Comparison of ENCODE assay signal across 1 cellular context in the genomic region with DNA sequence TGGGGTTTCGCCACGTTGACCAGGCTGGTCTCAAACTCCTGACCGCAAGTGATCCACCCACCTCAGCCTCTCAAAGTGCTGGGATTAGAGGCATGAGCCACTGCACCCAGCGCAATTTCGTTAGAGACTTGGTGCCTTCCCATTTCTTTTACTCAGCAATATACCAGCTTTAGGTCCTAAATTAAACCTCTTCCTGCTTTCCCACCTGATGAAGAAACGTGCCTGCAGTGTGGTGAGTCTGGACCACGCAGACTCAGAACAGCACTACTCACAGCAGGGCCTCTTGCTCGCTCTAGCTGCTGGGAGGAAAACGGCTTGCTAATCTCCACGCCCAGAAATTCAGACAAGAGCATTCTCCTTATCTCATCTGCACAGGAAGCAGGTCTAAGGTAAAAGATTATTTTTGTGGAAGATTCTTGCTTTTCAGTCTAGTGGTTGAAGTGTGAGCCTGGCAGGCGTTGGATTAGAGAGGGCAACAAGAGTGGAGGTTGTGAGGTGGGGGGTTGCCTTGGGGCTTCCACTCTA.
TF ChIP-seq lines count a peak whose summit lies in the region.

A gene (plus strand): TSS at position 248 of the 525 bp plus-strand sequence. CDS start 25,346 bp downstream, outside the sequence.

TF ChIP-seq in K562, 482 proteins besides CTCF, POLR2A, EP300 and RAD21 (continued from another document and continues in another):
- TF ChIP-seq, protein P1, sequence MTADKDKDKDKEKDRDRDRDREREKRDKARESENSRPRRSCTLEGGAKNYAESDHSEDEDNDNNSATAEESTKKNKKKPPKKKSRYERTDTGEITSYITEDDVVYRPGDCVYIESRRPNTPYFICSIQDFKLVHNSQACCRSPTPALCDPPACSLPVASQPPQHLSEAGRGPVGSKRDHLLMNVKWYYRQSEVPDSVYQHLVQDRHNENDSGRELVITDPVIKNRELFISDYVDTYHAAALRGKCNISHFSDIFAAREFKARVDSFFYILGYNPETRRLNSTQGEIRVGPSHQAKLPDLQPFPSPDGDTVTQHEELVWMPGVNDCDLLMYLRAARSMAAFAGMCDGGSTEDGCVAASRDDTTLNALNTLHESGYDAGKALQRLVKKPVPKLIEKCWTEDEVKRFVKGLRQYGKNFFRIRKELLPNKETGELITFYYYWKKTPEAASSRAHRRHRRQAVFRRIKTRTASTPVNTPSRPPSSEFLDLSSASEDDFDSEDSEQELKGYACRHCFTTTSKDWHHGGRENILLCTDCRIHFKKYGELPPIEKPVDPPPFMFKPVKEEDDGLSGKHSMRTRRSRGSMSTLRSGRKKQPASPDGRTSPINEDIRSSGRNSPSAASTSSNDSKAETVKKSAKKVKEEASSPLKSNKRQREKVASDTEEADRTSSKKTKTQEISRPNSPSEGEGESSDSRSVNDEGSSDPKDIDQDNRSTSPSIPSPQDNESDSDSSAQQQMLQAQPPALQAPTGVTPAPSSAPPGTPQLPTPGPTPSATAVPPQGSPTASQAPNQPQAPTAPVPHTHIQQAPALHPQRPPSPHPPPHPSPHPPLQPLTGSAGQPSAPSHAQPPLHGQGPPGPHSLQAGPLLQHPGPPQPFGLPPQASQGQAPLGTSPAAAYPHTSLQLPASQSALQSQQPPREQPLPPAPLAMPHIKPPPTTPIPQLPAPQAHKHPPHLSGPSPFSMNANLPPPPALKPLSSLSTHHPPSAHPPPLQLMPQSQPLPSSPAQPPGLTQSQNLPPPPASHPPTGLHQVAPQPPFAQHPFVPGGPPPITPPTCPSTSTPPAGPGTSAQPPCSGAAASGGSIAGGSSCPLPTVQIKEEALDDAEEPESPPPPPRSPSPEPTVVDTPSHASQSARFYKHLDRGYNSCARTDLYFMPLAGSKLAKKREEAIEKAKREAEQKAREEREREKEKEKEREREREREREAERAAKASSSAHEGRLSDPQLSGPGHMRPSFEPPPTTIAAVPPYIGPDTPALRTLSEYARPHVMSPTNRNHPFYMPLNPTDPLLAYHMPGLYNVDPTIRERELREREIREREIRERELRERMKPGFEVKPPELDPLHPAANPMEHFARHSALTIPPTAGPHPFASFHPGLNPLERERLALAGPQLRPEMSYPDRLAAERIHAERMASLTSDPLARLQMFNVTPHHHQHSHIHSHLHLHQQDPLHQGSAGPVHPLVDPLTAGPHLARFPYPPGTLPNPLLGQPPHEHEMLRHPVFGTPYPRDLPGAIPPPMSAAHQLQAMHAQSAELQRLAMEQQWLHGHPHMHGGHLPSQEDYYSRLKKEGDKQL (CRISPR knock-in tag; IDR thresholded peaks at IDR 0.05; ENCODE audit: borderline replicate concordance), result no peak
- TF ChIP-seq, protein P2, sequence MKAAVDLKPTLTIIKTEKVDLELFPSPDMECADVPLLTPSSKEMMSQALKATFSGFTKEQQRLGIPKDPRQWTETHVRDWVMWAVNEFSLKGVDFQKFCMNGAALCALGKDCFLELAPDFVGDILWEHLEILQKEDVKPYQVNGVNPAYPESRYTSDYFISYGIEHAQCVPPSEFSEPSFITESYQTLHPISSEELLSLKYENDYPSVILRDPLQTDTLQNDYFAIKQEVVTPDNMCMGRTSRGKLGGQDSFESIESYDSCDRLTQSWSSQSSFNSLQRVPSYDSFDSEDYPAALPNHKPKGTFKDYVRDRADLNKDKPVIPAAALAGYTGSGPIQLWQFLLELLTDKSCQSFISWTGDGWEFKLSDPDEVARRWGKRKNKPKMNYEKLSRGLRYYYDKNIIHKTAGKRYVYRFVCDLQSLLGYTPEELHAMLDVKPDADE (conservative IDR thresholded peaks at IDR 0.05; ENCODE audit: control insufficient read depth, low read depth, low read length), result peak; percentile 30; the same call in 1 of the 2 replicates
- TF ChIP-seq ZNF174 (CRISPR knock-in tag; IDR thresholded peaks at IDR 0.05) (no peak), E2F3 (CRISPR knock-in tag; IDR thresholded peaks at IDR 0.05) (no peak), HNRNPLL (IDR thresholded peaks at IDR 0.05; ENCODE audit: low read depth, low read length, poor library complexity, severe bottlenecking) (no peak), GTF2A2 (tag; IDR thresholded peaks at IDR 0.05) (no peak), MYNN (IDR thresholded peaks at IDR 0.05) (peak; percentile 53; the same call in 1 of the 2 replicates), MYNN (CRISPR knock-in tag; IDR thresholded peaks at IDR 0.05) (no peak), ZNF146 (CRISPR knock-in tag; IDR thresholded peaks at IDR 0.05; ENCODE audit: unreplicated experiment) (no peak), NRF1 (conservative IDR thresholded peaks at IDR 0.05 in 1 of 2, IDR thresholded peaks at IDR 0.05 in 1 of 2) (peak; percentile 73 to 77), RUNX1 (IDR thresholded peaks at IDR 0.05; ENCODE audit: low read depth) (0 out of 2 replicates have a peak, but pooled peaks have one; percentile 38), KAT8 (IDR thresholded peaks at IDR 0.05; ENCODE audit: low read depth) (0 out of 2 replicates have a peak, but pooled peaks have one; percentile 32), ZBTB8A (IDR thresholded peaks at IDR 0.05; ENCODE audit: partially characterized antibody) (no peak), ZKSCAN8 (CRISPR knock-in tag; IDR thresholded peaks at IDR 0.05) (no peak), ZNF12 (CRISPR knock-in tag; IDR thresholded peaks at IDR 0.05) (peak; percentile 99), CBFA2T2 (conservative IDR thresholded peaks at IDR 0.05) (peak; percentile 97), SMARCE1 (IDR thresholded peaks at IDR 0.05) (peak; percentile 94), ZNF316 (IDR thresholded peaks at IDR 0.05) (peak; percentile 74), ZNF347 (CRISPR knock-in tag; IDR thresholded peaks at IDR 0.05; ENCODE audit: low read depth) (no peak), GTF2F1 (IDR thresholded peaks at IDR 0.05; ENCODE audit: low read depth, low read length) (no peak), NELFE (IDR thresholded peaks at IDR 0.05; ENCODE audit: insufficient read depth, insufficient read length) (no peak), PHF20 (IDR thresholded peaks at IDR 0.05; ENCODE audit: partially characterized antibody) (peak; percentile 28), TRIM28 (IDR thresholded peaks at IDR 0.05) (no peak; the same call in 1 of the 2 replicates), CTBP1 (IDR thresholded peaks at IDR 0.05; ENCODE audit: borderline replicate concordance) (peak; percentile 86; the same call in 1 of the 2 replicates), SP1 (CRISPR knock-in tag; IDR thresholded peaks at IDR 0.05) (no peak), ZNF311 (CRISPR knock-in tag; IDR thresholded peaks at IDR 0.05) (no peak), HLTF (IDR thresholded peaks at IDR 0.05) (no peak), SPI1 (IDR thresholded peaks at IDR 0.05; ENCODE audit: borderline replicate concordance, low read depth, low read length) (no peak), EHMT2 (IDR thresholded peaks at IDR 0.05) (0 out of 2 replicates have a peak, but pooled peaks have one; percentile 12), PHTF2 (CRISPR knock-in tag; IDR thresholded peaks at IDR 0.05) (no peak), ZNF274 (IDR thresholded peaks at IDR 0.05; ENCODE audit: borderline replicate concordance, low read depth, low read length) (peak; percentile 27; the same call in 1 of the 2 replicates), SRSF9 (IDR thresholded peaks at IDR 0.05; ENCODE audit: borderline replicate concordance, low read depth, low read length) (no peak), TAF7 (tag; IDR thresholded peaks at IDR 0.05) (no peak)
- TF ChIP-seq, protein P3, sequence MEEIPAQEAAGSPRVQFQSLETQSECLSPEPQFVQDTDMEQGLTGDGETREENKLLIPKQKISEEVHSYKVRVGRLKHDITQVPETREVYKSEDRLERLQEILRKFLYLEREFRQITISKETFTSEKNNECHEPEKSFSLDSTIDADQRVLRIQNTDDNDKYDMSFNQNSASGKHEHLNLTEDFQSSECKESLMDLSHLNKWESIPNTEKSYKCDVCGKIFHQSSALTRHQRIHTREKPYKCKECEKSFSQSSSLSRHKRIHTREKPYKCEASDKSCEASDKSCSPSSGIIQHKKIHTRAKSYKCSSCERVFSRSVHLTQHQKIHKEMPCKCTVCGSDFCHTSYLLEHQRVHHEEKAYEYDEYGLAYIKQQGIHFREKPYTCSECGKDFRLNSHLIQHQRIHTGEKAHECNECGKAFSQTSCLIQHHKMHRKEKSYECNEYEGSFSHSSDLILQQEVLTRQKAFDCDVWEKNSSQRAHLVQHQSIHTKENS (CRISPR knock-in tag; IDR thresholded peaks at IDR 0.05), result no peak
- TF ChIP-seq, protein P4, sequence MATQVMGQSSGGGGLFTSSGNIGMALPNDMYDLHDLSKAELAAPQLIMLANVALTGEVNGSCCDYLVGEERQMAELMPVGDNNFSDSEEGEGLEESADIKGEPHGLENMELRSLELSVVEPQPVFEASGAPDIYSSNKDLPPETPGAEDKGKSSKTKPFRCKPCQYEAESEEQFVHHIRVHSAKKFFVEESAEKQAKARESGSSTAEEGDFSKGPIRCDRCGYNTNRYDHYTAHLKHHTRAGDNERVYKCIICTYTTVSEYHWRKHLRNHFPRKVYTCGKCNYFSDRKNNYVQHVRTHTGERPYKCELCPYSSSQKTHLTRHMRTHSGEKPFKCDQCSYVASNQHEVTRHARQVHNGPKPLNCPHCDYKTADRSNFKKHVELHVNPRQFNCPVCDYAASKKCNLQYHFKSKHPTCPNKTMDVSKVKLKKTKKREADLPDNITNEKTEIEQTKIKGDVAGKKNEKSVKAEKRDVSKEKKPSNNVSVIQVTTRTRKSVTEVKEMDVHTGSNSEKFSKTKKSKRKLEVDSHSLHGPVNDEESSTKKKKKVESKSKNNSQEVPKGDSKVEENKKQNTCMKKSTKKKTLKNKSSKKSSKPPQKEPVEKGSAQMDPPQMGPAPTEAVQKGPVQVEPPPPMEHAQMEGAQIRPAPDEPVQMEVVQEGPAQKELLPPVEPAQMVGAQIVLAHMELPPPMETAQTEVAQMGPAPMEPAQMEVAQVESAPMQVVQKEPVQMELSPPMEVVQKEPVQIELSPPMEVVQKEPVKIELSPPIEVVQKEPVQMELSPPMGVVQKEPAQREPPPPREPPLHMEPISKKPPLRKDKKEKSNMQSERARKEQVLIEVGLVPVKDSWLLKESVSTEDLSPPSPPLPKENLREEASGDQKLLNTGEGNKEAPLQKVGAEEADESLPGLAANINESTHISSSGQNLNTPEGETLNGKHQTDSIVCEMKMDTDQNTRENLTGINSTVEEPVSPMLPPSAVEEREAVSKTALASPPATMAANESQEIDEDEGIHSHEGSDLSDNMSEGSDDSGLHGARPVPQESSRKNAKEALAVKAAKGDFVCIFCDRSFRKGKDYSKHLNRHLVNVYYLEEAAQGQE (CRISPR knock-in tag; IDR thresholded peaks at IDR 0.05; ENCODE audit: low read depth), result no peak
- TF ChIP-seq, protein P5, sequence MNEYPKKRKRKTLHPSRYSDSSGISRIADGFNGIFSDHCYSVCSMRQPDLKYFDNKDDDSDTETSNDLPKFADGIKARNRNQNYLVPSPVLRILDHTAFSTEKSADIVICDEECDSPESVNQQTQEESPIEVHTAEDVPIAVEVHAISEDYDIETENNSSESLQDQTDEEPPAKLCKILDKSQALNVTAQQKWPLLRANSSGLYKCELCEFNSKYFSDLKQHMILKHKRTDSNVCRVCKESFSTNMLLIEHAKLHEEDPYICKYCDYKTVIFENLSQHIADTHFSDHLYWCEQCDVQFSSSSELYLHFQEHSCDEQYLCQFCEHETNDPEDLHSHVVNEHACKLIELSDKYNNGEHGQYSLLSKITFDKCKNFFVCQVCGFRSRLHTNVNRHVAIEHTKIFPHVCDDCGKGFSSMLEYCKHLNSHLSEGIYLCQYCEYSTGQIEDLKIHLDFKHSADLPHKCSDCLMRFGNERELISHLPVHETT (CRISPR knock-in tag; conservative IDR thresholded peaks at IDR 0.05 in 1 of 2, IDR thresholded peaks at IDR 0.05 in 1 of 2), result peak in 1 of 2 experiments; percentile 74; a peak in 2 of 4 replicates
- TF ChIP-seq, protein P6, sequence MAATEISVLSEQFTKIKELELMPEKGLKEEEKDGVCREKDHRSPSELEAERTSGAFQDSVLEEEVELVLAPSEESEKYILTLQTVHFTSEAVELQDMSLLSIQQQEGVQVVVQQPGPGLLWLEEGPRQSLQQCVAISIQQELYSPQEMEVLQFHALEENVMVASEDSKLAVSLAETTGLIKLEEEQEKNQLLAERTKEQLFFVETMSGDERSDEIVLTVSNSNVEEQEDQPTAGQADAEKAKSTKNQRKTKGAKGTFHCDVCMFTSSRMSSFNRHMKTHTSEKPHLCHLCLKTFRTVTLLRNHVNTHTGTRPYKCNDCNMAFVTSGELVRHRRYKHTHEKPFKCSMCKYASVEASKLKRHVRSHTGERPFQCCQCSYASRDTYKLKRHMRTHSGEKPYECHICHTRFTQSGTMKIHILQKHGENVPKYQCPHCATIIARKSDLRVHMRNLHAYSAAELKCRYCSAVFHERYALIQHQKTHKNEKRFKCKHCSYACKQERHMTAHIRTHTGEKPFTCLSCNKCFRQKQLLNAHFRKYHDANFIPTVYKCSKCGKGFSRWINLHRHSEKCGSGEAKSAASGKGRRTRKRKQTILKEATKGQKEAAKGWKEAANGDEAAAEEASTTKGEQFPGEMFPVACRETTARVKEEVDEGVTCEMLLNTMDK (IDR thresholded peaks at IDR 0.05; ENCODE audit: borderline replicate concordance, insufficient read depth, low read depth, low read length, poor library complexity, severe bottlenecking), result no peak
- TF ChIP-seq, protein P7, sequence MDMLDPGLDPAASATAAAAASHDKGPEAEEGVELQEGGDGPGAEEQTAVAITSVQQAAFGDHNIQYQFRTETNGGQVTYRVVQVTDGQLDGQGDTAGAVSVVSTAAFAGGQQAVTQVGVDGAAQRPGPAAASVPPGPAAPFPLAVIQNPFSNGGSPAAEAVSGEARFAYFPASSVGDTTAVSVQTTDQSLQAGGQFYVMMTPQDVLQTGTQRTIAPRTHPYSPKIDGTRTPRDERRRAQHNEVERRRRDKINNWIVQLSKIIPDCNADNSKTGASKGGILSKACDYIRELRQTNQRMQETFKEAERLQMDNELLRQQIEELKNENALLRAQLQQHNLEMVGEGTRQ (CRISPR knock-in tag; IDR thresholded peaks at IDR 0.05), result no peak
- TF ChIP-seq, protein P8, sequence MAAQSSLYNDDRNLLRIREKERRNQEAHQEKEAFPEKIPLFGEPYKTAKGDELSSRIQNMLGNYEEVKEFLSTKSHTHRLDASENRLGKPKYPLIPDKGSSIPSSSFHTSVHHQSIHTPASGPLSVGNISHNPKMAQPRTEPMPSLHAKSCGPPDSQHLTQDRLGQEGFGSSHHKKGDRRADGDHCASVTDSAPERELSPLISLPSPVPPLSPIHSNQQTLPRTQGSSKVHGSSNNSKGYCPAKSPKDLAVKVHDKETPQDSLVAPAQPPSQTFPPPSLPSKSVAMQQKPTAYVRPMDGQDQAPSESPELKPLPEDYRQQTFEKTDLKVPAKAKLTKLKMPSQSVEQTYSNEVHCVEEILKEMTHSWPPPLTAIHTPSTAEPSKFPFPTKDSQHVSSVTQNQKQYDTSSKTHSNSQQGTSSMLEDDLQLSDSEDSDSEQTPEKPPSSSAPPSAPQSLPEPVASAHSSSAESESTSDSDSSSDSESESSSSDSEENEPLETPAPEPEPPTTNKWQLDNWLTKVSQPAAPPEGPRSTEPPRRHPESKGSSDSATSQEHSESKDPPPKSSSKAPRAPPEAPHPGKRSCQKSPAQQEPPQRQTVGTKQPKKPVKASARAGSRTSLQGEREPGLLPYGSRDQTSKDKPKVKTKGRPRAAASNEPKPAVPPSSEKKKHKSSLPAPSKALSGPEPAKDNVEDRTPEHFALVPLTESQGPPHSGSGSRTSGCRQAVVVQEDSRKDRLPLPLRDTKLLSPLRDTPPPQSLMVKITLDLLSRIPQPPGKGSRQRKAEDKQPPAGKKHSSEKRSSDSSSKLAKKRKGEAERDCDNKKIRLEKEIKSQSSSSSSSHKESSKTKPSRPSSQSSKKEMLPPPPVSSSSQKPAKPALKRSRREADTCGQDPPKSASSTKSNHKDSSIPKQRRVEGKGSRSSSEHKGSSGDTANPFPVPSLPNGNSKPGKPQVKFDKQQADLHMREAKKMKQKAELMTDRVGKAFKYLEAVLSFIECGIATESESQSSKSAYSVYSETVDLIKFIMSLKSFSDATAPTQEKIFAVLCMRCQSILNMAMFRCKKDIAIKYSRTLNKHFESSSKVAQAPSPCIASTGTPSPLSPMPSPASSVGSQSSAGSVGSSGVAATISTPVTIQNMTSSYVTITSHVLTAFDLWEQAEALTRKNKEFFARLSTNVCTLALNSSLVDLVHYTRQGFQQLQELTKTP (IDR thresholded peaks at IDR 0.05; ENCODE audit: low read depth in 1 of 2, partially characterized antibody in 2 of 2), result peak; percentile 43 to 46
